12 cellular contexts compared by ENCODE assay signal in the genomic region with DNA sequence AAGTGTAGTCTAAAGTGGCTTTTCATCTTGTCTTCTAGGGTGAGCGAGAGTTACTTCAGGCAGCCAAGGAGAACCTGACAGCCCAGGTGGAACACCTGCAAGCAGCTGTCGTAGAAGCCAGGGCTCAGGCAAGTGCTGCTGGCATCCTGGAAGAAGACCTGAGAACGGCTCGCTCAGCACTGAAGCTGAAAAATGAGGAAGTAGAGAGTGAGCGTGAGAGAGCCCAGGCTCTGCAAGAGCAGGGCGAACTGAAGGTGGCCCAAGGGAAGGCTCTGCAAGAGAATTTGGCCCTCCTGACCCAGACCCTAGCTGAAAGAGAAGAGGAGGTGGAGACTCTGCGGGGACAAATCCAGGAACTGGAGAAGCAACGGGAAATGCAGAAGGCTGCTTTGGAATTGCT. TPM values are rescaled to one million over a fixed set of nuclear protein-coding genes. Genes with fewer than 3 reads are reported as not detected.
A peak's percentile ranks its signal among the peaks of the same experiment; 100 is the strongest.
DNase-seq lines count a peak whose midpoint lies in the region; ATAC-seq and TF ChIP-seq lines count a peak whose summit lies in the region.
"Had no signal": no experiment of that assay in that cellular context is flagged by ENCODE, and none has a peak within 500 bp of the region (broad histone marks: within the 10 kb centered on the region; RNA-seq: fewer than 3 reads in every experiment).

No MANE protein-coding gene starts in this region.

- H3K36me3 ChIP-seq in lower lobe of right lung: peaks cover 96% of the 10 kb centered on the region

- H3K27ac ChIP-seq in lower lobe of right lung: no peak overlapping the region

- H3K4me1 ChIP-seq in lower lobe of right lung: no peaks in the 10 kb centered on the region

- H3K27me3 ChIP-seq in lower lobe of right lung (ENCODE audit: low read depth): no peaks in the 10 kb centered on the region

- peaks cover 24 to 81% of the 10 kb centered on the region in 2 donors for H3K36me3 Mint-ChIP-seq in naive B cell
- H3K36me3 Mint-ChIP-seq in activated T-helper 2 cell treated with anti-CD3 and anti-CD28 coated beads, Interferon-gamma antibody, Interleukin-2, Interleukin-4, amounts not matched to agents 10 μg/mL and 5 μg/mL and 100 μg/mL, durations not matched to agents 14 hours and 24 hours and 36 hours (ENCODE audit: low read depth): peaks cover 78% of the 10 kb centered on the region

- ATAC-seq in GM18511 (IDR thresholded peaks at IDR 0.05; ENCODE audit: unreplicated experiment) (peak; percentile 79), HG02642 (IDR thresholded peaks at IDR 0.05; ENCODE audit: poor library complexity, unreplicated experiment) (peak; percentile 67), naive B cell (ENCODE audit: low read depth in 2 of 2) (peak; percentile 97 to 99), lower lobe of right lung (no peak)

- H3K9me3 Mint-ChIP-seq in naive B cell: no peaks in the 10 kb centered on the region
- H3K9me3 Mint-ChIP-seq in activated T-helper 2 cell treated with anti-CD3 and anti-CD28 coated beads, Interferon-gamma antibody, Interleukin-2, Interleukin-4, amounts not matched to agents 10 μg/mL and 5 μg/mL and 100 μg/mL, durations not matched to agents 14 hours and 24 hours and 36 hours: no peaks in the 10 kb centered on the region
- H3K9me3 Mint-ChIP-seq: activated CD4-positive, alpha-beta memory T cell treated with anti-CD3 and anti-CD28 coated beads for 36 hours had no signal

- H3K9me3 ChIP-seq in lower lobe of right lung: no peaks in the 10 kb centered on the region

- TF ChIP-seq CTCF in lower lobe of right lung (IDR thresholded peaks at IDR 0.05): no peak

- H3K27ac Mint-ChIP-seq in naive B cell: peak overlapping the region; percentile 66 to 93 (median 86)
- H3K27ac Mint-ChIP-seq in activated T-helper 2 cell treated with anti-CD3 and anti-CD28 coated beads, Interferon-gamma antibody, Interleukin-2, Interleukin-4, amounts not matched to agents 10 μg/mL and 5 μg/mL and 100 μg/mL, durations not matched to agents 14 hours and 24 hours and 36 hours: no peak overlapping the region
- H3K27ac Mint-ChIP-seq: activated CD4-positive, alpha-beta memory T cell treated with anti-CD3 and anti-CD28 coated beads for 36 hours had no signal

- intact Hi-C loops in activated T-helper 2 cell treated with anti-CD3 and anti-CD28 coated beads, Interferon-gamma antibody, Interleukin-2, Interleukin-4, amounts not matched to agents 10 μg/mL and 5 μg/mL and 100 μg/mL, durations not matched to agents 14 hours and 24 hours and 36 hours (cut with micrococcal nuclease): no loop called here
- intact Hi-C loops in lower lobe of right lung (cut with DNase I): no loop called here

- peak overlapping the region in 7 of 8 donors; percentile 0 to 86 (median 65) for H3K4me3 Mint-ChIP-seq in naive B cell
- no peak overlapping the region for H3K4me3 Mint-ChIP-seq in activated T-helper 2 cell treated with anti-CD3 and anti-CD28 coated beads, Interferon-gamma antibody, Interleukin-2, Interleukin-4, amounts not matched to agents 10 μg/mL and 5 μg/mL and 100 μg/mL, durations not matched to agents 14 hours and 24 hours and 36 hours (ENCODE audit: low read depth)
- H3K4me3 Mint-ChIP-seq: activated CD4-positive, alpha-beta memory T cell treated with anti-CD3 and anti-CD28 coated beads for 36 hours had no signal

- no peaks in the 10 kb centered on the region for H3K27me3 Mint-ChIP-seq in naive B cell
- H3K27me3 Mint-ChIP-seq in activated T-helper 2 cell treated with anti-CD3 and anti-CD28 coated beads, Interferon-gamma antibody, Interleukin-2, Interleukin-4, amounts not matched to agents 10 μg/mL and 5 μg/mL and 100 μg/mL, durations not matched to agents 14 hours and 24 hours and 36 hours (ENCODE audit: low read depth): no peaks in the 10 kb centered on the region
- H3K27me3 Mint-ChIP-seq: activated CD4-positive, alpha-beta memory T cell treated with anti-CD3 and anti-CD28 coated beads for 36 hours had no signal

- peaks cover 54 to 65% (median 64%) of the 10 kb centered on the region in 3 donors for H3K4me1 Mint-ChIP-seq in naive B cell
- peaks cover 17% of the 10 kb centered on the region for H3K4me1 Mint-ChIP-seq in activated T-helper 2 cell treated with anti-CD3 and anti-CD28 coated beads, Interferon-gamma antibody, Interleukin-2, Interleukin-4, amounts not matched to agents 10 μg/mL and 5 μg/mL and 100 μg/mL, durations not matched to agents 14 hours and 24 hours and 36 hours (ENCODE audit: low read depth)

- H3K4me3 ChIP-seq in lower lobe of right lung: no peak overlapping the region

- peak; percentile 42 for DNase-seq in NOMO-1 treated with dmso at 0.1 percent for 144 hours (lab: John Stamatoyannopoulos, UW; ENCODE audit: unreplicated experiment)
- DNase-seq in naive B cell: peak; percentile 76
- DNase-seq in activated T-helper 2 cell treated with anti-CD3 and anti-CD28 coated beads, Interferon-gamma antibody, Interleukin-2, Interleukin-4, amounts not matched to agents 10 μg/mL and 5 μg/mL and 100 μg/mL, durations not matched to agents 14 hours and 24 hours and 36 hours (ENCODE audit: low spot score): no peak
- DNase-seq in SHP77 (lab: John Stamatoyannopoulos, UW): no peak
- DNase-seq in lower lobe of right lung: no peak
- DNase-seq: activated CD4-positive, alpha-beta memory T cell treated with anti-CD3 and anti-CD28 coated beads for 36 hours; amniotic stem cell; DND-41; NCI-H1694 had no signal

RNA-seq across cellular contexts. Expression of gene C20orf173, which starts 27.1 kb away (rescaled TPM):
- not detected for polyA plus RNA-seq in naive B cell (ENCODE audit: low read depth in 6 of 6)
- not detected in 2 replicates for total RNA-seq in activated T-helper 2 cell treated with anti-CD3 and anti-CD28 coated beads, Interferon-gamma antibody, Interleukin-2, Interleukin-4, amounts not matched to agents 10 μg/mL and 5 μg/mL and 100 μg/mL, durations not matched to agents 14 hours and 24 hours and 36 hours
- total RNA-seq in lower lobe of right lung: not detected
- total RNA-seq: activated CD4-positive, alpha-beta memory T cell treated with anti-CD3 and anti-CD28 coated beads for 36 hours; subcutaneous adipose tissue had no signal

RNA-seq across cellular contexts. Expression of gene ERGIC3, which starts 39.5 kb away (rescaled TPM):
- 100 to 1,000 TPM; 103 to 141 (median 117) TPM for polyA plus RNA-seq in naive B cell (ENCODE audit: low read depth in 6 of 6)
- 141 and 143 TPM in 2 replicates for total RNA-seq in activated T-helper 2 cell treated with anti-CD3 and anti-CD28 coated beads, Interferon-gamma antibody, Interleukin-2, Interleukin-4, amounts not matched to agents 10 μg/mL and 5 μg/mL and 100 μg/mL, durations not matched to agents 14 hours and 24 hours and 36 hours
- 189 TPM for total RNA-seq in lower lobe of right lung

RNA-seq across cellular contexts. Expression of gene CEP250, which starts 47.0 kb away (rescaled TPM):
- polyA plus RNA-seq in naive B cell (ENCODE audit: low read depth in 6 of 6): 10 to 100 TPM in 1 of 6 donors, 1 to 10 TPM in 4, not detected in 1; 3.4 to 20.5 (median 5.2) TPM
- 51.0 and 54.6 TPM in 2 replicates for total RNA-seq in activated T-helper 2 cell treated with anti-CD3 and anti-CD28 coated beads, Interferon-gamma antibody, Interleukin-2, Interleukin-4, amounts not matched to agents 10 μg/mL and 5 μg/mL and 100 μg/mL, durations not matched to agents 14 hours and 24 hours and 36 hours
- total RNA-seq in lower lobe of right lung: 30.7 TPM

Comparison
In these comparisons a context has a peak if more than half of its experiments do, and no peak if none do; other contexts are left out.
1. ATAC-seq: peak in GM18511 (single experiment), HG02642 (single experiment) and naive B cell (2 of 2); none in lower lobe of right lung (0 of 2).
2. DNase-seq: peak in NOMO-1 treated with dmso at 0.1 percent for 144 hours (single experiment) and naive B cell (single experiment); none in activated T-helper 2 cell treated with anti-CD3 and anti-CD28 coated beads, Interferon-gamma antibody, Interleukin-2, Interleukin-4, amounts not matched to agents 10 μg/mL and 5 μg/mL and 100 μg/mL, durations not matched to agents 14 hours and 24 hours and 36 hours (single experiment), SHP77 (0 of 2) and lower lobe of right lung (single experiment).